In the genomic region with DNA sequence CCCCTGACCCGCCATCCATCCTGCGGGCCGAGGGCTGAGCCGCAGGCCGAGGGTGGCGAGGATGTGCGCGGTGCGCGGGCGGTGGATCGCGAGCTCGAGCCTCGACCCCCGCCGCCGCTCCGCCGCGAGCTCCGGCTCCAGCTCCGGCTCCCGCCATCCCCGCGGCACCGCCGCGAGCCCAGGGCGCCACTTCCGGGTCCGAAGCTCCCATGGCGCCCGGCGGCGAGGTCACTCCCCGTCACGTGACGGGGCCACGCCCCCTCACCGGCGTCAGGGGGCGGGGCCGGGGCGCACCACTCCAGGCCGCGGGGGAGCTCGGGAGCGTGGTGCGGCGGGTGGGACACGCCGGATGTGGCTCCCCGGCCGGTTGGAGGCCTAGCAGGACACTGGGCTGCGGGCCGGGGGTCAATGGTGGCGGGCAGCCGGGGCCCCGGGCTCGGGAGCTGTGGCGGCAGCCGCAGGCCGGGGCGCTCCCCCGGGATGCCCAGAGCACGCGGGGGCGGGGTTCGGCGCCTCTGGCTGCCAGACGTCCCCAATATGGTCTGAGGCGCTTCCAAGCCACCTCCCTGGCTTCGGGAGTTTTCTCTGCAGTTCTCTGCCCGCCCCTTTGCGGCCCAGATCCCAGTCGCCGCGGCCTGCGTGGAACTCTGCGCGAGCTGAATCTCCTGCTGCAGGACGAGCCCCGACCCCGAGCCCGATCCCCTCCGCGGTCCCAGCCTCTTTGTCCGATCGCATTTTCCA, we compare ENCODE assay signal across 8 cellular contexts. TPM values are rescaled to one million over a fixed set of nuclear protein-coding genes. Genes with fewer than 3 reads are reported as not detected.
DNase-seq lines count a peak whose midpoint lies in the region; ATAC-seq and TF ChIP-seq lines count a peak whose summit lies in the region.

A gene with protein sequence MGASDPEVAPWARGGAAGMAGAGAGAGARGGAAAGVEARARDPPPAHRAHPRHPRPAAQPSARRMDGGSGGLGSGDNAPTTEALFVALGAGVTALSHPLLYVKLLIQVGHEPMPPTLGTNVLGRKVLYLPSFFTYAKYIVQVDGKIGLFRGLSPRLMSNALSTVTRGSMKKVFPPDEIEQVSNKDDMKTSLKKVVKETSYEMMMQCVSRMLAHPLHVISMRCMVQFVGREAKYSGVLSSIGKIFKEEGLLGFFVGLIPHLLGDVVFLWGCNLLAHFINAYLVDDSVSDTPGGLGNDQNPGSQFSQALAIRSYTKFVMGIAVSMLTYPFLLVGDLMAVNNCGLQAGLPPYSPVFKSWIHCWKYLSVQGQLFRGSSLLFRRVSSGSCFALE (minus strand): TSS at position 234 of the 741 bp plus-strand sequence. CDS start 23 bp downstream, at position 211.

- peak in 13 of 14 donors; percentile 81 to 99 (median 94) for DNase-seq in C1 segment of cervical spinal cord (lab: John Stamatoyannopoulos, UW)
- DNase-seq in NCI-H748 treated with DMSO at 0.1 percent for 48 hours (lab: John Stamatoyannopoulos, UW): peak; percentile 88
- DNase-seq in activated CD4-positive, alpha-beta T cell treated with anti-CD3 and anti-CD28 coated beads, Interleukin-2, amount 50 U/mL, for 48 hours: peak; percentile 82 to 85
- peak; percentile 69 to 90 for DNase-seq in dermis microvascular lymphatic vessel endothelial cell (ENCODE audit: low read depth in 2 of 2)
- DNase-seq in lower leg skin (ENCODE audit: low spot score in 2 of 2): peak; percentile 81 to 97
- peak; percentile 79 to 85 for DNase-seq in stimulated activated CD4-positive, alpha-beta T cell treated with anti-CD3 and anti-CD28 coated beads, Interleukin-4, amount 100 ng/mL, for 4 hours

- 0% methylated on average over 26 to 49 of the region's 90 CpGs for WGBS in lower leg skin, 2 donors

- intact Hi-C loops in lower leg skin (cut with DNase I; ENCODE audit: low total_unique reads): no loop called here

- ATAC-seq in GM19328 (IDR thresholded peaks at IDR 0.05; ENCODE audit: unreplicated experiment): peak; percentile 89
- peak; percentile 55 for ATAC-seq in HG03469 (IDR thresholded peaks at IDR 0.05; ENCODE audit: unreplicated experiment)

- TF ChIP-seq CTCF in lower leg skin (IDR thresholded peaks at IDR 0.05): no peak

- peak in 1 of 2 donors; percentile 69 for TF ChIP-seq POLR2A in lower leg skin (IDR thresholded peaks at IDR 0.05)

- H3K4me3 ChIP-seq in lower leg skin (ENCODE audit: low read depth, poor library complexity, severe bottlenecking): peak within 1 kb of the TSS; percentile 97

RNA-seq across cellular contexts. Expression of the gene that starts here (rescaled TPM):
- total RNA-seq in dermis microvascular lymphatic vessel endothelial cell: 179 and 239 TPM in 2 replicates
- 100 to 1,000 TPM; 166 to 219 (median 188) TPM for total RNA-seq in lower leg skin

Comparison
In these comparisons a context has a peak if more than half of its experiments do, and no peak if none do; other contexts are left out.
1. Peak in every context shown above with its lines: DNase-seq, ATAC-seq and H3K4me3 ChIP-seq.